Comparison of ENCODE assay signal across 1 cellular context in genomic region chr10:70552585-70552984, GRCh38.
TF ChIP-seq lines count a peak whose summit lies in the region.

No MANE protein-coding gene starts in this region.

TF ChIP-seq in IMR-90, 13 proteins besides CTCF, POLR2A, EP300 and RAD21:
- TF ChIP-seq MXI1 (IDR thresholded peaks at IDR 0.05; ENCODE audit: borderline replicate concordance, low read depth, low read length), result no peak
- TF ChIP-seq CHD1 (IDR thresholded peaks at IDR 0.05; ENCODE audit: low read depth, low read length), result no peak
- TF ChIP-seq CEBPB (IDR thresholded peaks at IDR 0.05; ENCODE audit: low read depth, low read length), result no peak
- no peak for TF ChIP-seq RFX5 (IDR thresholded peaks at IDR 0.05; ENCODE audit: low read depth, low read length)
- TF ChIP-seq MAFK (IDR thresholded peaks at IDR 0.05; ENCODE audit: low read depth, low read length), result no peak
- TF ChIP-seq, protein P1, sequence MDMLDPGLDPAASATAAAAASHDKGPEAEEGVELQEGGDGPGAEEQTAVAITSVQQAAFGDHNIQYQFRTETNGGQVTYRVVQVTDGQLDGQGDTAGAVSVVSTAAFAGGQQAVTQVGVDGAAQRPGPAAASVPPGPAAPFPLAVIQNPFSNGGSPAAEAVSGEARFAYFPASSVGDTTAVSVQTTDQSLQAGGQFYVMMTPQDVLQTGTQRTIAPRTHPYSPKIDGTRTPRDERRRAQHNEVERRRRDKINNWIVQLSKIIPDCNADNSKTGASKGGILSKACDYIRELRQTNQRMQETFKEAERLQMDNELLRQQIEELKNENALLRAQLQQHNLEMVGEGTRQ (IDR thresholded peaks at IDR 0.05; ENCODE audit: low read depth, low read length), result no peak
- TF ChIP-seq FOS (IDR thresholded peaks at IDR 0.05; ENCODE audit: low read depth, low read length), result no peak
- no peak for TF ChIP-seq MAZ (IDR thresholded peaks at IDR 0.05; ENCODE audit: borderline replicate concordance, low read depth, low read length)
- no peak for TF ChIP-seq RCOR1 (IDR thresholded peaks at IDR 0.05; ENCODE audit: insufficient replicate concordance, low read length)
- TF ChIP-seq BHLHE40 (IDR thresholded peaks at IDR 0.05; ENCODE audit: low read depth, low read length), result no peak
- TF ChIP-seq, protein P2, sequence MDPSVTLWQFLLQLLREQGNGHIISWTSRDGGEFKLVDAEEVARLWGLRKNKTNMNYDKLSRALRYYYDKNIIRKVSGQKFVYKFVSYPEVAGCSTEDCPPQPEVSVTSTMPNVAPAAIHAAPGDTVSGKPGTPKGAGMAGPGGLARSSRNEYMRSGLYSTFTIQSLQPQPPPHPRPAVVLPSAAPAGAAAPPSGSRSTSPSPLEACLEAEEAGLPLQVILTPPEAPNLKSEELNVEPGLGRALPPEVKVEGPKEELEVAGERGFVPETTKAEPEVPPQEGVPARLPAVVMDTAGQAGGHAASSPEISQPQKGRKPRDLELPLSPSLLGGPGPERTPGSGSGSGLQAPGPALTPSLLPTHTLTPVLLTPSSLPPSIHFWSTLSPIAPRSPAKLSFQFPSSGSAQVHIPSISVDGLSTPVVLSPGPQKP (IDR thresholded peaks at IDR 0.05; ENCODE audit: borderline replicate concordance, low read depth, low read length), result no peak
- TF ChIP-seq SMC3 (IDR thresholded peaks at IDR 0.05; ENCODE audit: low read depth, low read length), result no peak
